In genomic region chr22:50525991-50526848, GRCh38 we compare ENCODE assay signal across 9 cellular contexts. TPM values are rescaled to one million over a fixed set of nuclear protein-coding genes. Genes with fewer than 3 reads are reported as not detected.
DNase-seq lines count a peak whose midpoint lies in the region; ATAC-seq and TF ChIP-seq lines count a peak whose summit lies in the region.
"Had no signal": no experiment of that assay in that cellular context is flagged by ENCODE, and none has a peak within 500 bp of the region (broad histone marks: within the 10 kb centered on the region; RNA-seq: fewer than 3 reads in every experiment).

No MANE protein-coding gene starts in this region.

- H3K27me3 Mint-ChIP-seq in CD14-positive monocyte (ENCODE audit: low read depth in 3 of 3), result no peaks in the 10 kb centered on the region

- peaks cover 30% of the 10 kb centered on the region for H3K4me1 Mint-ChIP-seq in CD14-positive monocyte

- H3K27ac Mint-ChIP-seq in CD14-positive monocyte, result peak overlapping the region; percentile 94 to 100 (median 97)

- TF ChIP-seq CTCF in CD14-positive monocyte (IDR thresholded peaks at IDR 0.05) (peak; percentile 57), epithelial cell of esophagus (IDR thresholded peaks at IDR 0.05; ENCODE audit: insufficient read depth, low read depth, low read length, missing control alignments) (peak; percentile 17)

- peak; percentile 47 for TF ChIP-seq POLR2A in GM19193 (IDR thresholded peaks at IDR 0.05; ENCODE audit: extremely low read depth, insufficient read depth, insufficient read length)

- DNase-seq in CD14-positive monocyte (ENCODE audit: low spot score) (peak; percentile 77), NOMO-1 treated with dmso at 0.1 percent for 144 hours (lab: John Stamatoyannopoulos, UW; ENCODE audit: unreplicated experiment) (peak; percentile 57), activated T-cell treated with anti-CD3 and anti-CD28 coated beads for 1 hour (ENCODE audit: low read depth) (peak; percentile 74), epithelial cell of esophagus (ENCODE audit: low read depth) (peak; percentile 78), mucosa of gallbladder (ENCODE audit: low spot score) (peak; percentile 69)
- DNase-seq in stimulated activated CD8-positive, alpha-beta memory T cell treated with anti-CD3 and anti-CD28 coated beads, Interleukin-4, amount 100 ng/mL, for 48 hours, result peak; percentile 91

- intact Hi-C loops in CD14-positive monocyte (cut with micrococcal nuclease), result loop anchor here (2.0 to 5.0 kb wide), 5 partner anchors 17 to 96 kb away; partner anchors contain the start of genes CHKB (in 2 of the 2), NCAPH2 (in 2 of the 2) and SYCE3 (in 2 of the 2)

- ATAC-seq in HG03354 (IDR thresholded peaks at IDR 0.05; ENCODE audit: poor library complexity, severe bottlenecking, unreplicated experiment), result peak; percentile 35

- peak overlapping the region; percentile 91 to 95 for H3K4me3 Mint-ChIP-seq in CD14-positive monocyte

- peaks cover 36 to 58% of the 10 kb centered on the region in 2 donors for H3K36me3 Mint-ChIP-seq in CD14-positive monocyte

- H3K4me3 ChIP-seq in epithelial cell of esophagus (ENCODE audit: low read length), result peak overlapping the region; percentile 82

- no peaks in the 10 kb centered on the region for H3K9me3 Mint-ChIP-seq in CD14-positive monocyte

RNA-seq across cellular contexts. Expression of gene SCO2, which starts 0.8 kb away (rescaled TPM):
- 10 to 100 TPM; 39.5 to 69.6 TPM for polyA plus RNA-seq in CD14-positive monocyte
- 1.3 TPM for total RNA-seq in mucosa of gallbladder

RNA-seq across cellular contexts. Expression of gene TYMP, which starts 3.6 kb away (rescaled TPM):
- 100 to 1,000 TPM; 787 to 955 TPM for polyA plus RNA-seq in CD14-positive monocyte
- 34.8 TPM for total RNA-seq in mucosa of gallbladder

RNA-seq across cellular contexts. Expression of gene NCAPH2, which starts 18.2 kb away (rescaled TPM):
- polyA plus RNA-seq in CD14-positive monocyte, result 10 to 100 TPM; 12.5 to 18.1 TPM
- 35.2 TPM for total RNA-seq in mucosa of gallbladder

RNA-seq across cellular contexts. Expression of gene LMF2, which starts 18.7 kb away (rescaled TPM):
- 10 to 100 TPM; 15.0 to 16.6 TPM for polyA plus RNA-seq in CD14-positive monocyte
- total RNA-seq in mucosa of gallbladder, result 89.1 TPM

RNA-seq across cellular contexts. Expression of gene KLHDC7B, which starts 19.5 kb away (rescaled TPM):
- 1 to 10 TPM in 1 of 2 donors, under 1 TPM in 1; 0.88 to 4.3 TPM for polyA plus RNA-seq in CD14-positive monocyte
- 0.17 TPM for total RNA-seq in mucosa of gallbladder
- total RNA-seq: glomerular endothelial cell had no signal

Comparison
In these comparisons a context has a peak if more than half of its experiments do, and no peak if none do; other contexts are left out.
1. Peak in every context shown above with its lines: DNase-seq, ATAC-seq and H3K4me3 ChIP-seq.